32 cellular contexts compared by ENCODE assay signal in the genomic region with DNA sequence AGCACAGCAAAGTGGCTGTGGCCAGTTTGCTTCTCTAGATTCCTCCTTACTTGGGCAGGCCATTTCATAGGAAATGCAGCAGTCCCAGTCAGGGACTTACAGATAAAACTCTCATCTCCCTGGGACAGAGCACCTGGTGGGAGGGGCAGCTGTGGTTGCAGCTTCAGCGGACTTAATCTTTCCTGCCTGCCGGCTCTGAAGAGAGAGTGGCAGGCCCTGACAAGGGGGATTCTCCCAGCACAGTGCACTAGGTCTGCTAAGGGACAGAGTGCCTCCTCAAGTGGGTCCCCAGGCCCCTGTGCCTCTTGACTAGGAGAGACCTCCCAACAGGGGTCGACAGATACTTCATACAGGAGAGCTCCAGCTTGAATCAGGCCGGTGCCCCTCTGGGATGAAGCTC.
"Had no signal": no experiment of that assay in that cellular context is flagged by ENCODE, and none has a peak within 500 bp of the region (broad histone marks: within the 10 kb centered on the region; RNA-seq: fewer than 3 reads in every experiment).

No MANE protein-coding gene starts in this region.

- DNase-seq: activated CD4-positive, alpha-beta T cell treated with anti-CD3 and anti-CD28 coated beads for 36 hours; activated CD4-positive, alpha-beta T cell treated with anti-CD3 and anti-CD28 coated beads, Interleukin-2, amount 10 ng/mL, durations not matched to agents 7 days and 5 days; activated CD4-positive, alpha-beta T cell treated with anti-CD3 and anti-CD28 coated beads, Interleukin-2, amount 50 U/mL, for 48 hours; activated CD8-positive, alpha-beta T cell treated with anti-CD3 and anti-CD28 coated beads, Interleukin-2, amount 10 ng/mL, durations not matched to agents 7 days and 5 days; activated gamma-delta T cell treated with Interleukin-2 at 50 U/mL for 16 hours; activated naive CD4-positive, alpha-beta T cell treated with anti-CD3 and anti-CD28 coated beads for 36 hours; activated T-cell treated with anti-CD3 and anti-CD28 coated beads, Interleukin-2, amount 50 U/mL, for 24 hours; adrenal gland; body of pancreas; MM.1S; MV-4-11; NCI-H1092; NCI-H1436 treated with DMSO at 0.1 percent for 48 hours; NCI-H1694 treated with DMSO at 0.1 percent for 48 hours; NCI-H2029 treated with DMSO at 0.1 percent for 48 hours; NCI-H2107; NCI-H2171; NCI-H2227 treated with DMSO at 0.1 percent for 48 hours; NCI-H446; NCI-H510A treated with DMSO at 0.1 percent for 48 hours; NCI-H526 treated with DMSO at 0.1 percent for 48 hours; NCI-H774; PC-3; Peyer's patch; RPMI8226; SHP77 treated with DMSO at 0.1 percent for 48 hours; SK-N-SH had no signal

- H3K27me3 Mint-ChIP-seq: activated CD4-positive, alpha-beta T cell treated with anti-CD3 and anti-CD28 coated beads for 36 hours; activated CD4-positive, alpha-beta T cell treated with anti-CD3 and anti-CD28 coated beads, Interleukin-2, amount 10 ng/mL, durations not matched to agents 7 days and 5 days; activated T-cell treated with anti-CD3 and anti-CD28 coated beads, Interleukin-2, amount 50 U/mL, for 24 hours had no signal

- H3K4me1 Mint-ChIP-seq: activated CD4-positive, alpha-beta T cell treated with anti-CD3 and anti-CD28 coated beads for 36 hours; activated CD4-positive, alpha-beta T cell treated with anti-CD3 and anti-CD28 coated beads, Interleukin-2, amount 10 ng/mL, durations not matched to agents 7 days and 5 days; WTC11 had no signal

- H3K27ac Mint-ChIP-seq: activated CD4-positive, alpha-beta T cell treated with anti-CD3 and anti-CD28 coated beads for 36 hours; activated CD4-positive, alpha-beta T cell treated with anti-CD3 and anti-CD28 coated beads, Interleukin-2, amount 10 ng/mL, durations not matched to agents 7 days and 5 days; activated CD8-positive, alpha-beta T cell treated with anti-CD3 and anti-CD28 coated beads, Interleukin-2, amount 10 ng/mL, durations not matched to agents 7 days and 5 days; activated naive CD4-positive, alpha-beta T cell treated with anti-CD3 and anti-CD28 coated beads for 36 hours; activated naive CD4-positive, alpha-beta T cell treated with anti-CD3 and anti-CD28 coated beads, Interleukin-2, amount 50 U/mL, for 72 hours; activated T-cell treated with anti-CD3 and anti-CD28 coated beads, Interleukin-2, amount 50 U/mL, for 24 hours; activated T-helper 2 cell treated with anti-CD3 and anti-CD28 coated beads, Interferon-gamma antibody, Interleukin-2, Interleukin-4, amounts not matched to agents 10 μg/mL and 5 μg/mL and 100 μg/mL, durations not matched to agents 14 hours and 24 hours and 36 hours; T-helper 1 cell treated with Interleukin-12 subunit alpha and Interleukin-12 subunit beta and Interleukin-4 antibody, amounts not matched to agents 30 μg/mL and 1 μg/mL, for 36 hours; T-helper 2 cell treated with Interferon-gamma antibody and Interleukin-4, amounts not matched to agents 5 μg/mL and 100 μg/mL, for 36 hours; WTC11 had no signal

- H3K4me3 Mint-ChIP-seq: activated CD4-positive, alpha-beta T cell treated with anti-CD3 and anti-CD28 coated beads for 36 hours; activated CD4-positive, alpha-beta T cell treated with anti-CD3 and anti-CD28 coated beads, Interleukin-2, amount 10 ng/mL, durations not matched to agents 7 days and 5 days; activated CD8-positive, alpha-beta T cell treated with anti-CD3 and anti-CD28 coated beads, Interleukin-2, amount 10 ng/mL, durations not matched to agents 7 days and 5 days; activated naive CD4-positive, alpha-beta T cell treated with anti-CD3 and anti-CD28 coated beads for 36 hours; activated T-cell treated with anti-CD3 and anti-CD28 coated beads, Interleukin-2, amount 50 U/mL, for 24 hours; T-helper 1 cell treated with Interleukin-12 subunit alpha and Interleukin-12 subunit beta and Interleukin-4 antibody, amounts not matched to agents 30 μg/mL and 1 μg/mL, for 36 hours; T-helper 2 cell treated with Interferon-gamma antibody and Interleukin-4, amounts not matched to agents 5 μg/mL and 100 μg/mL, for 36 hours; WTC11 had no signal
